8 cellular contexts compared by ENCODE assay signal in the genomic region with DNA sequence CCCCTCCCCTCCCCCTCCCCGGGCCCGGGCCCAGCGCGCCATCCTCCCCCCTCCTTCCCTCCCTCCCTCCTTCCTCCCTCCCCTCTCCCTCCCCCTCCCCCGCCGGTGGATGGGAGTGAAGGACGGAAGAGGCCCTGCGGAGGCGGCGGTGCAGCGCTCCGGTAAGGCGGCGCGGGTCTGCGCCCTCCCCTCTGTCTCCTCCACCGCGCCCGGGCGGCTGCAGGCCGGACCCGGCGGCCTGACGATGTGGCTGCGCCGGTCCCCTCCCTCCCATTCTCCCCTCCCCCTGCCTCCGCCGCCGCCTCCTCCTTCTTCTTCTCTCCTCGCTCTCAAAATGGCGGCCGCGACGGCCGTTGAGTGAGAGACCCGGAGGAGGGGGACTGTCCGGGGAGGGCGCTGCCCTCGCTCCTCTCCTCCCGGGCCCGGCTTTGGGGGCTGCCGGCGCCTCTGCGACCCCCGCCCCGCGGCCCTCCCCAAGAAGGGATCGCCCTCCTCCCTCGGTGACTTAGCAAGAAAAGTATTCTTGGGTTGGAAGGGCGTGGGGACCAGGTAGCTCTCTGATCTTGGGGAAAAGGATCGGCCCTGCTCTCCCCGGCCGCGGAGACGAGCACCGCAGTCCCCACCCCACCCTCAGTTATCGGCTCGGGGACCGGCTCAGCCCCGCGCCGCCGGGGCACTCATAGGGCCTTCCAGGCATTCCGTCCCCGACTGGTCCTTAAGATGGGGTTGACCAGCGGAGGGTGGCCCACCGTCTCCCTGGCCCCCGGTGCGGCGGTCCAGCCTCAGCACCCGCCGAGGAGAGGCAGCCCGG. TPM values are rescaled to one million over a fixed set of nuclear protein-coding genes. Genes with fewer than 3 reads are reported as not detected.
DNase-seq lines count a peak whose midpoint lies in the region; ATAC-seq and TF ChIP-seq lines count a peak whose summit lies in the region.

No MANE protein-coding gene starts in this region.

- intact Hi-C loops in lower lobe of right lung (cut with DNase I): no loop called here

- H3K36me3 ChIP-seq in duodenal mucosa (ENCODE audit: control insufficient read depth in 1 of 2, insufficient read depth in 2 of 2, low read length in 2 of 2) (no peaks in the 10 kb centered on the region), lower lobe of right lung (no peaks in the 10 kb centered on the region)

- H3K4me3 ChIP-seq in duodenal mucosa (ENCODE audit: low read depth in 1 of 2, low read length in 2 of 2) (peak overlapping the region; percentile 91 to 98), lower lobe of right lung (peak overlapping the region; percentile 98)

- H3K27ac Mint-ChIP-seq in activated CD4-positive, alpha-beta memory T cell treated with anti-CD3 and anti-CD28 coated beads, Interleukin-2, amount 10 ng/mL, durations not matched to agents 7 days and 5 days: peak overlapping the region; percentile 90

- no peak for TF ChIP-seq CTCF in lower lobe of right lung (IDR thresholded peaks at IDR 0.05)

- in situ Hi-C loops in ACHN (cut with HindIII; ENCODE audit: low pct_ligation_motif_present, low pct_unique_long_range_greater_than_20kb, low sequenced_read_pairs): no loop called here

- H3K4me3 Mint-ChIP-seq in activated CD4-positive, alpha-beta memory T cell treated with anti-CD3 and anti-CD28 coated beads, Interleukin-2, amount 10 ng/mL, durations not matched to agents 7 days and 5 days: peak overlapping the region; percentile 90

- no peaks in the 10 kb centered on the region for H3K9me3 Mint-ChIP-seq in activated CD4-positive, alpha-beta memory T cell treated with anti-CD3 and anti-CD28 coated beads, Interleukin-2, amount 10 ng/mL, durations not matched to agents 7 days and 5 days

- H3K9me3 ChIP-seq in duodenal mucosa (ENCODE audit: control insufficient read depth in 1 of 2, low read length in 2 of 2) (no peaks in the 10 kb centered on the region), lower lobe of right lung (no peaks in the 10 kb centered on the region)

- POLR2A ChIA-PET in activated CD4-positive, alpha-beta memory T cell treated with anti-CD3 and anti-CD28 coated beads, Interleukin-2, amount 10 ng/mL, durations not matched to agents 7 days and 5 days (lab: Charles Lee): interaction anchor here (0.5 to 2.8 kb wide), 8 partner anchors 60 to 672 kb away, joined by 4 to 17 read pairs (median 5); a partner anchor contains a TSS

- no peaks in the 10 kb centered on the region for H3K27me3 ChIP-seq in duodenal mucosa (ENCODE audit: control insufficient read depth in 1 of 2, insufficient read depth in 2 of 2, low read length in 2 of 2)
- no peaks in the 10 kb centered on the region for H3K27me3 ChIP-seq in lower lobe of right lung (ENCODE audit: low read depth)

- H3K4me1 Mint-ChIP-seq in activated CD4-positive, alpha-beta memory T cell treated with anti-CD3 and anti-CD28 coated beads, Interleukin-2, amount 10 ng/mL, durations not matched to agents 7 days and 5 days: peaks cover 34% of the 10 kb centered on the region

- ATAC-seq in GM18873 (IDR thresholded peaks at IDR 0.05; ENCODE audit: low FRiP score, unreplicated experiment) (peak; percentile 44), HG03135 (IDR thresholded peaks at IDR 0.05; ENCODE audit: unreplicated experiment) (peak; percentile 51), lower lobe of right lung (peak; percentile 89 to 93)

- DNase-seq in ACHN (peak; percentile 84), NCI-H69 (lab: John Stamatoyannopoulos, UW) (peak; percentile 89), lower lobe of right lung (peak; percentile 87)
- DNase-seq in activated CD4-positive, alpha-beta memory T cell treated with anti-CD3 and anti-CD28 coated beads, Interleukin-2, amount 10 ng/mL, durations not matched to agents 7 days and 5 days: peak; percentile 86
- DNase-seq in stimulated activated CD4-positive, alpha-beta T cell treated with anti-CD3 and anti-CD28 coated beads, TNF-alpha, amount 100 ng/mL, for 24 hours (ENCODE audit: low read depth in 3 of 3): peak; percentile 68 to 81 (median 69)

- peaks cover 19% of the 10 kb centered on the region for H3K36me3 Mint-ChIP-seq in activated CD4-positive, alpha-beta memory T cell treated with anti-CD3 and anti-CD28 coated beads, Interleukin-2, amount 10 ng/mL, durations not matched to agents 7 days and 5 days (ENCODE audit: low read depth)

- H3K27ac ChIP-seq in duodenal mucosa (ENCODE audit: low read depth, low read length) (peak overlapping the region; percentile 97), lower lobe of right lung (peak overlapping the region; percentile 96)

- H3K4me1 ChIP-seq in duodenal mucosa (ENCODE audit: control insufficient read depth in 1 of 2, insufficient read depth in 2 of 2, low read length in 2 of 2) (peaks cover 13 to 25% of the 10 kb centered on the region in 2 donors), lower lobe of right lung (peaks cover 50% of the 10 kb centered on the region)

- CTCF ChIA-PET in activated CD4-positive, alpha-beta memory T cell treated with anti-CD3 and anti-CD28 coated beads, Interleukin-2, amount 10 ng/mL, durations not matched to agents 7 days and 5 days (lab: Charles Lee): interaction anchor here (1.4 to 1.9 kb wide), 2 partner anchors 131 to 220 kb away, joined by 3 to 4 read pairs; no protein-coding TSS in a partner anchor

- no peaks in the 10 kb centered on the region for H3K27me3 Mint-ChIP-seq in activated CD4-positive, alpha-beta memory T cell treated with anti-CD3 and anti-CD28 coated beads, Interleukin-2, amount 10 ng/mL, durations not matched to agents 7 days and 5 days

- H3K9ac ChIP-seq in duodenal mucosa (ENCODE audit: low read depth in 1 of 2, low read length in 2 of 2): peak overlapping the region; percentile 95 to 97

RNA-seq across cellular contexts. Expression of a gene that starts 0.6 kb away (rescaled TPM):
- total RNA-seq in activated CD4-positive, alpha-beta memory T cell treated with anti-CD3 and anti-CD28 coated beads, Interleukin-2, amount 10 ng/mL, durations not matched to agents 7 days and 5 days: 100 to 1,000 TPM; 183 to 186 TPM
- 129 TPM for total RNA-seq in lower lobe of right lung

Comparison
In these comparisons a context has a peak if more than half of its experiments do, and no peak if none do; other contexts are left out.
1. Peak in every context shown above with its lines: DNase-seq, ATAC-seq, H3K4me3 ChIP-seq and H3K27ac ChIP-seq.